In the genomic region with DNA sequence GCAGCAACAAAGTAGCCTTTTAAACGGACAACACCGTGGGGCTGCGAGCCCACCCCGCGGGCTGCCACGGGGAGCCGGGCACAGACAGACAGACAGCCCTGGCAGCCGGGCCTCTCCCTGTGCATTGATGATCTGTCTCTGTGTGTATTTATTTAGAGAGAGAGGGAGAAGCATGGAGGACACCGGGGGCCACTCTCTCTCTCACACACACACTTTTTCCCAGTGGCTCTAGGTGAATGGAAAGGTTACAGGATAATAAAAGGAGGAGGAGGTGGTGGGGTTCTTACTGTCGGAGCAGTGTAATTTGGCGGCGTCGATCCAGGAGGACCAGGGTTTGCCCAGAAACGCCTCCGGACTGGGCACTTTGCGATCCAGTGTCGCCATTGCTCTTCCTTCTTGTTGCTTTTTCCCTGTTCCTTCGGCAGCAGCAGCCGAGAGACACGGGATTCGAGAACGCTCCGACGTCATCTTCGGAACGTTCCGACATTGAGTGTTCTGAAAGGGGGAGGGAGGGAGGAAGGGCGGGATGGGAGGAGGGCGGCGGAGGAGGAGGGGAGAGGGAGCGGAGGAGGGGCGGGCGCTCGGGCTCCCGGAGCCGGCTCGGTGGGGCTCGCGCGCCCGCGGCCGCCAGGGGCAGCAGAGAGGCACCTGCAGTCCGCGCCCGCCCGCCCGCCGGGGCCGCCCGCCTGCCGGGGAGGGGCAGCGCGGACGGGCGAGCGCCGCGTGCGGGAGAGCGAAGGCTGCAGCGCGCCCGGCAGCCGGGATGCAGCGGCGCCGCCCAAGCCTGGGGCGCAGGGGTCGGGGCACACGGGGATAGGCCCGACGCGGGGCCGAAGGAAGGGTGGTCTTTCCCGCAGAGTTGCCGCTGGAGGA, we compare ENCODE assay signal across 1 cellular context.
A peak's percentile ranks its signal among the peaks of the same experiment; 100 is the strongest.
TF ChIP-seq lines count a peak whose summit lies in the region.

A gene with protein sequence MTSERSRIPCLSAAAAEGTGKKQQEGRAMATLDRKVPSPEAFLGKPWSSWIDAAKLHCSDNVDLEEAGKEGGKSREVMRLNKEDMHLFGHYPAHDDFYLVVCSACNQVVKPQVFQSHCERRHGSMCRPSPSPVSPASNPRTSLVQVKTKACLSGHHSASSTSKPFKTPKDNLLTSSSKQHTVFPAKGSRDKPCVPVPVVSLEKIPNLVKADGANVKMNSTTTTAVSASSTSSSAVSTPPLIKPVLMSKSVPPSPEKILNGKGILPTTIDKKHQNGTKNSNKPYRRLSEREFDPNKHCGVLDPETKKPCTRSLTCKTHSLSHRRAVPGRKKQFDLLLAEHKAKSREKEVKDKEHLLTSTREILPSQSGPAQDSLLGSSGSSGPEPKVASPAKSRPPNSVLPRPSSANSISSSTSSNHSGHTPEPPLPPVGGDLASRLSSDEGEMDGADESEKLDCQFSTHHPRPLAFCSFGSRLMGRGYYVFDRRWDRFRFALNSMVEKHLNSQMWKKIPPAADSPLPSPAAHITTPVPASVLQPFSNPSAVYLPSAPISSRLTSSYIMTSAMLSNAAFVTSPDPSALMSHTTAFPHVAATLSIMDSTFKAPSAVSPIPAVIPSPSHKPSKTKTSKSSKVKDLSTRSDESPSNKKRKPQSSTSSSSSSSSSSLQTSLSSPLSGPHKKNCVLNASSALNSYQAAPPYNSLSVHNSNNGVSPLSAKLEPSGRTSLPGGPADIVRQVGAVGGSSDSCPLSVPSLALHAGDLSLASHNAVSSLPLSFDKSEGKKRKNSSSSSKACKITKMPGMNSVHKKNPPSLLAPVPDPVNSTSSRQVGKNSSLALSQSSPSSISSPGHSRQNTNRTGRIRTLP (minus strand): TSS at position 509 of the 873 bp plus-strand sequence. CDS start 41 bp downstream, at position 468.

TF ChIP-seq in K562, 482 proteins besides CTCF, POLR2A, EP300 and RAD21 (continued from another document and continues in another):
- TF ChIP-seq, protein P1, sequence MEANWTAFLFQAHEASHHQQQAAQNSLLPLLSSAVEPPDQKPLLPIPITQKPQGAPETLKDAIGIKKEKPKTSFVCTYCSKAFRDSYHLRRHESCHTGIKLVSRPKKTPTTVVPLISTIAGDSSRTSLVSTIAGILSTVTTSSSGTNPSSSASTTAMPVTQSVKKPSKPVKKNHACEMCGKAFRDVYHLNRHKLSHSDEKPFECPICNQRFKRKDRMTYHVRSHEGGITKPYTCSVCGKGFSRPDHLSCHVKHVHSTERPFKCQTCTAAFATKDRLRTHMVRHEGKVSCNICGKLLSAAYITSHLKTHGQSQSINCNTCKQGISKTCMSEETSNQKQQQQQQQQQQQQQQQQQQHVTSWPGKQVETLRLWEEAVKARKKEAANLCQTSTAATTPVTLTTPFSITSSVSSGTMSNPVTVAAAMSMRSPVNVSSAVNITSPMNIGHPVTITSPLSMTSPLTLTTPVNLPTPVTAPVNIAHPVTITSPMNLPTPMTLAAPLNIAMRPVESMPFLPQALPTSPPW (CRISPR knock-in tag; IDR thresholded peaks at IDR 0.05) = peak; percentile 99
- no peak for TF ChIP-seq ARHGAP35 (IDR thresholded peaks at IDR 0.05; ENCODE audit: partially characterized antibody)
- TF ChIP-seq NBN (IDR thresholded peaks at IDR 0.05; ENCODE audit: low read depth) = peak; percentile 72; the same call in 1 of the 2 replicates
- 0 out of 4 replicates have a peak, but pooled peaks of 1 of the 2 experiments have one; percentile 31 for TF ChIP-seq TEAD1 (CRISPR knock-in tag; IDR thresholded peaks at IDR 0.05)
- TF ChIP-seq ZNF3 (CRISPR knock-in tag; IDR thresholded peaks at IDR 0.05) = no peak
- no peak for TF ChIP-seq ESRRA (IDR thresholded peaks at IDR 0.05; ENCODE audit: borderline replicate concordance, low read depth)
- TF ChIP-seq MAFF (IDR thresholded peaks at IDR 0.05; ENCODE audit: low read length) = no peak
- TF ChIP-seq ZFPM2 (CRISPR knock-in tag; IDR thresholded peaks at IDR 0.05) = no peak
- TF ChIP-seq PHB2 (IDR thresholded peaks at IDR 0.05; ENCODE audit: low read depth) = no peak
- peak; percentile 85 for TF ChIP-seq TAF1 (IDR thresholded peaks at IDR 0.05; ENCODE audit: control insufficient read depth, extremely low read depth, insufficient read depth, low read length, severe bottlenecking)
- no peak for TF ChIP-seq FUS (optimal IDR thresholded peaks at IDR 0.05; ENCODE audit: low read depth, low read length)
- no peak for TF ChIP-seq ZNF184 (CRISPR knock-in tag; IDR thresholded peaks at IDR 0.05)
- TF ChIP-seq ZNF263 (CRISPR knock-in tag; IDR thresholded peaks at IDR 0.05; ENCODE audit: borderline replicate concordance) = peak; percentile 97
- peak; percentile 2 for TF ChIP-seq NEUROD1 (IDR thresholded peaks at IDR 0.05; ENCODE audit: borderline replicate concordance, low read depth, low read length, partially characterized antibody)
- TF ChIP-seq HDAC1 (IDR thresholded peaks at IDR 0.05) = peak in 1 of 2 experiments; percentile 57; a peak in 1 of 4 replicates
- TF ChIP-seq, protein P2, sequence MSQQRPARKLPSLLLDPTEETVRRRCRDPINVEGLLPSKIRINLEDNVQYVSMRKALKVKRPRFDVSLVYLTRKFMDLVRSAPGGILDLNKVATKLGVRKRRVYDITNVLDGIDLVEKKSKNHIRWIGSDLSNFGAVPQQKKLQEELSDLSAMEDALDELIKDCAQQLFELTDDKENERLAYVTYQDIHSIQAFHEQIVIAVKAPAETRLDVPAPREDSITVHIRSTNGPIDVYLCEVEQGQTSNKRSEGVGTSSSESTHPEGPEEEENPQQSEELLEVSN (IDR thresholded peaks at IDR 0.05; ENCODE audit: borderline replicate concordance in 1 of 2, extremely low read depth in 1 of 2, insufficient read depth in 1 of 2, insufficient read length in 1 of 2, low read depth in 1 of 2, low read length in 1 of 2, poor library complexity in 1 of 2, severe bottlenecking in 1 of 2) = peak; percentile 92 to 97
- no peak for TF ChIP-seq ASH1L (IDR thresholded peaks at IDR 0.05; ENCODE audit: borderline replicate concordance, low read depth, partially characterized antibody)
- no peak for TF ChIP-seq NFYB (IDR thresholded peaks at IDR 0.05; ENCODE audit: extremely low read depth, insufficient read length)
- TF ChIP-seq GABPB1 (CRISPR knock-in tag; IDR thresholded peaks at IDR 0.05) = no peak
- no peak for TF ChIP-seq MEF2A (IDR thresholded peaks at IDR 0.05; ENCODE audit: control insufficient read depth, low read depth, low read length)
- TF ChIP-seq KAT7 (CRISPR knock-in tag; IDR thresholded peaks at IDR 0.05; ENCODE audit: borderline replicate concordance) = no peak
- TF ChIP-seq NCOR1 (IDR thresholded peaks at IDR 0.05) = no peak
- no peak for TF ChIP-seq ATF1 (CRISPR knock-in tag; IDR thresholded peaks at IDR 0.05)
- TF ChIP-seq ATF1 (tag; IDR thresholded peaks at IDR 0.05) = peak; percentile 87
- peak; percentile 96 for TF ChIP-seq GATAD2B (IDR thresholded peaks at IDR 0.05; ENCODE audit: borderline replicate concordance)
- no peak for TF ChIP-seq CEBPB (tag; IDR thresholded peaks at IDR 0.05)
- TF ChIP-seq THRAP3 (IDR thresholded peaks at IDR 0.05; ENCODE audit: borderline replicate concordance) = no peak
- TF ChIP-seq HNRNPUL1 (IDR thresholded peaks at IDR 0.05; ENCODE audit: low read length) = no peak
- no peak for TF ChIP-seq ZNF212 (CRISPR knock-in tag; IDR thresholded peaks at IDR 0.05)
- TF ChIP-seq, protein P3, sequence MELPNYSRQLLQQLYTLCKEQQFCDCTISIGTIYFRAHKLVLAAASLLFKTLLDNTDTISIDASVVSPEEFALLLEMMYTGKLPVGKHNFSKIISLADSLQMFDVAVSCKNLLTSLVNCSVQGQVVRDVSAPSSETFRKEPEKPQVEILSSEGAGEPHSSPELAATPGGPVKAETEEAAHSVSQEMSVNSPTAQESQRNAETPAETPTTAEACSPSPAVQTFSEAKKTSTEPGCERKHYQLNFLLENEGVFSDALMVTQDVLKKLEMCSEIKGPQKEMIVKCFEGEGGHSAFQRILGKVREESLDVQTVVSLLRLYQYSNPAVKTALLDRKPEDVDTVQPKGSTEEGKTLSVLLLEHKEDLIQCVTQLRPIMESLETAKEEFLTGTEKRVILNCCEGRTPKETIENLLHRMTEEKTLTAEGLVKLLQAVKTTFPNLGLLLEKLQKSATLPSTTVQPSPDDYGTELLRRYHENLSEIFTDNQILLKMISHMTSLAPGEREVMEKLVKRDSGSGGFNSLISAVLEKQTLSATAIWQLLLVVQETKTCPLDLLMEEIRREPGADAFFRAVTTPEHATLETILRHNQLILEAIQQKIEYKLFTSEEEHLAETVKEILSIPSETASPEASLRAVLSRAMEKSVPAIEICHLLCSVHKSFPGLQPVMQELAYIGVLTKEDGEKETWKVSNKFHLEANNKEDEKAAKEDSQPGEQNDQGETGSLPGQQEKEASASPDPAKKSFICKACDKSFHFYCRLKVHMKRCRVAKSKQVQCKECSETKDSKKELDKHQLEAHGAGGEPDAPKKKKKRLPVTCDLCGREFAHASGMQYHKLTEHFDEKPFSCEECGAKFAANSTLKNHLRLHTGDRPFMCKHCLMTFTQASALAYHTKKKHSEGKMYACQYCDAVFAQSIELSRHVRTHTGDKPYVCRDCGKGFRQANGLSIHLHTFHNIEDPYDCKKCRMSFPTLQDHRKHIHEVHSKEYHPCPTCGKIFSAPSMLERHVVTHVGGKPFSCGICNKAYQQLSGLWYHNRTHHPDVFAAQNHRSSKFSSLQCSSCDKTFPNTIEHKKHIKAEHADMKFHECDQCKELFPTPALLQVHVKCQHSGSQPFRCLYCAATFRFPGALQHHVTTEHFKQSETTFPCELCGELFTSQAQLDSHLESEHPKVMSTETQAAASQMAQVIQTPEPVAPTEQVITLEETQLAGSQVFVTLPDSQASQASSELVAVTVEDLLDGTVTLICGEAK (IDR thresholded peaks at IDR 0.05) = peak; percentile 67; the same call in 1 of the 2 replicates
- TF ChIP-seq, protein P3 (CRISPR knock-in tag; IDR thresholded peaks at IDR 0.05) = no peak
- TF ChIP-seq TAF9B (IDR thresholded peaks at IDR 0.05; ENCODE audit: partially characterized antibody) = peak; percentile 83
- TF ChIP-seq, protein P4, sequence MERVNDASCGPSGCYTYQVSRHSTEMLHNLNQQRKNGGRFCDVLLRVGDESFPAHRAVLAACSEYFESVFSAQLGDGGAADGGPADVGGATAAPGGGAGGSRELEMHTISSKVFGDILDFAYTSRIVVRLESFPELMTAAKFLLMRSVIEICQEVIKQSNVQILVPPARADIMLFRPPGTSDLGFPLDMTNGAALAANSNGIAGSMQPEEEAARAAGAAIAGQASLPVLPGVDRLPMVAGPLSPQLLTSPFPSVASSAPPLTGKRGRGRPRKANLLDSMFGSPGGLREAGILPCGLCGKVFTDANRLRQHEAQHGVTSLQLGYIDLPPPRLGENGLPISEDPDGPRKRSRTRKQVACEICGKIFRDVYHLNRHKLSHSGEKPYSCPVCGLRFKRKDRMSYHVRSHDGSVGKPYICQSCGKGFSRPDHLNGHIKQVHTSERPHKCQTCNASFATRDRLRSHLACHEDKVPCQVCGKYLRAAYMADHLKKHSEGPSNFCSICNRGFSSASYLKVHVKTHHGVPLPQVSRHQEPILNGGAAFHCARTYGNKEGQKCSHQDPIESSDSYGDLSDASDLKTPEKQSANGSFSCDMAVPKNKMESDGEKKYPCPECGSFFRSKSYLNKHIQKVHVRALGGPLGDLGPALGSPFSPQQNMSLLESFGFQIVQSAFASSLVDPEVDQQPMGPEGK (CRISPR knock-in tag; IDR thresholded peaks at IDR 0.05; ENCODE audit: borderline replicate concordance) = 0 out of 2 replicates have a peak, but pooled peaks have one; percentile 28
- TF ChIP-seq FOXJ2 (tag; IDR thresholded peaks at IDR 0.05) = no peak; the same call in 1 of the 2 replicates
- TF ChIP-seq, protein P5, sequence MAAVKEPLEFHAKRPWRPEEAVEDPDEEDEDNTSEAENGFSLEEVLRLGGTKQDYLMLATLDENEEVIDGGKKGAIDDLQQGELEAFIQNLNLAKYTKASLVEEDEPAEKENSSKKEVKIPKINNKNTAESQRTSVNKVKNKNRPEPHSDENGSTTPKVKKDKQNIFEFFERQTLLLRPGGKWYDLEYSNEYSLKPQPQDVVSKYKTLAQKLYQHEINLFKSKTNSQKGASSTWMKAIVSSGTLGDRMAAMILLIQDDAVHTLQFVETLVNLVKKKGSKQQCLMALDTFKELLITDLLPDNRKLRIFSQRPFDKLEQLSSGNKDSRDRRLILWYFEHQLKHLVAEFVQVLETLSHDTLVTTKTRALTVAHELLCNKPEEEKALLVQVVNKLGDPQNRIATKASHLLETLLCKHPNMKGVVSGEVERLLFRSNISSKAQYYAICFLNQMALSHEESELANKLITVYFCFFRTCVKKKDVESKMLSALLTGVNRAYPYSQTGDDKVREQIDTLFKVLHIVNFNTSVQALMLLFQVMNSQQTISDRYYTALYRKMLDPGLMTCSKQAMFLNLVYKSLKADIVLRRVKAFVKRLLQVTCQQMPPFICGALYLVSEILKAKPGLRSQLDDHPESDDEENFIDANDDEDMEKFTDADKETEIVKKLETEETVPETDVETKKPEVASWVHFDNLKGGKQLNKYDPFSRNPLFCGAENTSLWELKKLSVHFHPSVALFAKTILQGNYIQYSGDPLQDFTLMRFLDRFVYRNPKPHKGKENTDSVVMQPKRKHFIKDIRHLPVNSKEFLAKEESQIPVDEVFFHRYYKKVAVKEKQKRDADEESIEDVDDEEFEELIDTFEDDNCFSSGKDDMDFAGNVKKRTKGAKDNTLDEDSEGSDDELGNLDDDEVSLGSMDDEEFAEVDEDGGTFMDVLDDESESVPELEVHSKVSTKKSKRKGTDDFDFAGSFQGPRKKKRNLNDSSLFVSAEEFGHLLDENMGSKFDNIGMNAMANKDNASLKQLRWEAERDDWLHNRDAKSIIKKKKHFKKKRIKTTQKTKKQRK (IDR thresholded peaks at IDR 0.05; ENCODE audit: borderline replicate concordance, low read depth, low read length) = no peak
- peak; percentile 16; the same call in 1 of the 2 replicates for TF ChIP-seq ETV1 (tag; conservative IDR thresholded peaks at IDR 0.05; ENCODE audit: low read depth)
- TF ChIP-seq ZNF75A (CRISPR knock-in tag; IDR thresholded peaks at IDR 0.05) = no peak
- TF ChIP-seq SMC3 (conservative IDR thresholded peaks at IDR 0.05; ENCODE audit: insufficient read depth, low read depth, low read length) = 0 out of 2 replicates have a peak, but pooled peaks have one; percentile 24
